ENCODE assay signal across 1 cellular context in the genomic region with DNA sequence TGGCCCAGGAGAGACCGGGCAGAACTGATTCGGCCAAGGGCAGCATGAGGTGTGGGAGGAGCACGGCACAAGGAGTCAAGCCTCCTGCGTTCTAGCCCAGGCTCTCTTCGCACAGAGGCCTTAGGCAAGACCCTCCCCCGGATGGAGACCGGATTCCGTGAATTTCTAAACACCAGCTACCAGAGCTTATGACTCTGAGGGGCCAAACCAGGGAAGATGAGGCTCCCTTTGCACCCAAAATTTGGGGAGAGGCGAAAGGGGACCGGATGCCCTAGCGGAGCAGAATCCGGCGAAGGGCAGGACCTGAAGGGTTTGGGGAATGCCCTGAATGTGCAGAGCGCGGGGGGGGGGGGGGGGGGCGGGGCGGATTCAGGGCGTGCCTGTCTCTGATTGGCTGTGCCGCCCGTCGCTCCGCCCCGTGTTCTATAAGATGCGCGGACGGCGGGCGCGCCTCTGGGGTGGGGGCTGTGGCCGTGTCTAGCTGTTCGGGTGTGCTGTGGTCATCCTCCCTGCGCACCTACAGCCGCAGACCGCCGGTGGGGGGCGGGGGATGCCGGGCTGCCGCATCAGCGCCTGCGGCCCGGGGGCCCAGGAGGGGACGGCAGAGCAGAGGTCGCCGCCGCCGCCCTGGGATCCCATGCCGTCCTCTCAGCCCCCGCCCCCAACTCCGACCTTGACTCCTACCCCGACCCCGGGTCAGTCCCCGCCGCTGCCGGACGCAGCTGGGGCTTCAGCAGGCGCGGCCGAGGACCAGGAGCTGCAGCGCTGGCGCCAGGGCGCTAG.
A peak's percentile ranks its signal among the peaks of the same experiment; 100 is the strongest.
TF ChIP-seq lines count a peak whose summit lies in the region.

A gene with protein sequence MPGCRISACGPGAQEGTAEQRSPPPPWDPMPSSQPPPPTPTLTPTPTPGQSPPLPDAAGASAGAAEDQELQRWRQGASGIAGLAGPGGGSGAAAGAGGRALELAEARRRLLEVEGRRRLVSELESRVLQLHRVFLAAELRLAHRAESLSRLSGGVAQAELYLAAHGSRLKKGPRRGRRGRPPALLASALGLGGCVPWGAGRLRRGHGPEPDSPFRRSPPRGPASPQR (plus strand): TSS at position 456 of the 783 bp plus-strand sequence. CDS start 95 bp downstream, at position 551.

TF ChIP-seq in K562, 482 proteins besides CTCF, POLR2A, EP300 and RAD21 (continued from another document and continues in another):
- TF ChIP-seq KDM5B (IDR thresholded peaks at IDR 0.05; ENCODE audit: insufficient replicate concordance, low read depth, low read length) (peak; percentile 83), KAT7 (CRISPR knock-in tag; IDR thresholded peaks at IDR 0.05; ENCODE audit: borderline replicate concordance) (peak; percentile 60; the same call in 1 of the 2 replicates), CREM (IDR thresholded peaks at IDR 0.05; ENCODE audit: low read depth) (peak; percentile 50), SP2 (IDR thresholded peaks at IDR 0.05; ENCODE audit: extremely low read depth, low read depth, low read length, poor library complexity, severe bottlenecking) (peak; percentile 24), BCOR (IDR thresholded peaks at IDR 0.05) (peak; percentile 35; the same call in 1 of the 2 replicates), ZNF436 (CRISPR knock-in tag; IDR thresholded peaks at IDR 0.05) (no peak), ZNF384 (IDR thresholded peaks at IDR 0.05; ENCODE audit: low read depth, low read length) (0 out of 2 replicates have a peak, but pooled peaks have one; percentile 7), HNRNPUL1 (IDR thresholded peaks at IDR 0.05; ENCODE audit: low read length) (no peak), TAF1 (IDR thresholded peaks at IDR 0.05; ENCODE audit: control insufficient read depth, extremely low read depth, insufficient read depth, low read length, severe bottlenecking) (peak; percentile 20), SP1 (CRISPR knock-in tag; IDR thresholded peaks at IDR 0.05) (peak; percentile 58; the same call in 1 of the 2 replicates), RBM25 (IDR thresholded peaks at IDR 0.05; ENCODE audit: low read depth, low read length, severe bottlenecking) (peak; percentile 58), PCBP1 (IDR thresholded peaks at IDR 0.05; ENCODE audit: low read depth, low read length, poor library complexity, severe bottlenecking) (peak; percentile 99), GABPB1 (CRISPR knock-in tag; IDR thresholded peaks at IDR 0.05) (peak; percentile 63; the same call in 1 of the 2 replicates), PHF8 (IDR thresholded peaks at IDR 0.05; ENCODE audit: borderline replicate concordance, low read length) (peak; percentile 22; the same call in 1 of the 2 replicates), PRMT5 (CRISPR knock-in tag; IDR thresholded peaks at IDR 0.05) (no peak), PHF20 (IDR thresholded peaks at IDR 0.05; ENCODE audit: partially characterized antibody) (peak; percentile 71), ZBTB1 (CRISPR knock-in tag; IDR thresholded peaks at IDR 0.05; ENCODE audit: borderline replicate concordance, low read depth) (peak; percentile 58; the same call in 1 of the 2 replicates), KAT2B (IDR thresholded peaks at IDR 0.05; ENCODE audit: low read depth, low read length) (no peak), RBFOX2 (IDR thresholded peaks at IDR 0.05; ENCODE audit: low read depth, low read length) (peak; percentile 63), ZNF584 (CRISPR knock-in tag; IDR thresholded peaks at IDR 0.05; ENCODE audit: low read depth) (no peak), ZKSCAN3 (CRISPR knock-in tag; IDR thresholded peaks at IDR 0.05) (no peak), CREB1 (IDR thresholded peaks at IDR 0.05) (peak; percentile 69; the same call in 1 of the 2 replicates), CREB1 (CRISPR knock-in tag; IDR thresholded peaks at IDR 0.05) (peak; percentile 13; the same call in 1 of the 2 replicates), GTF2A2 (tag; IDR thresholded peaks at IDR 0.05) (peak; percentile 72; the same call in 1 of the 2 replicates), ATF7 (IDR thresholded peaks at IDR 0.05) (no peak)
- TF ChIP-seq, protein P1, sequence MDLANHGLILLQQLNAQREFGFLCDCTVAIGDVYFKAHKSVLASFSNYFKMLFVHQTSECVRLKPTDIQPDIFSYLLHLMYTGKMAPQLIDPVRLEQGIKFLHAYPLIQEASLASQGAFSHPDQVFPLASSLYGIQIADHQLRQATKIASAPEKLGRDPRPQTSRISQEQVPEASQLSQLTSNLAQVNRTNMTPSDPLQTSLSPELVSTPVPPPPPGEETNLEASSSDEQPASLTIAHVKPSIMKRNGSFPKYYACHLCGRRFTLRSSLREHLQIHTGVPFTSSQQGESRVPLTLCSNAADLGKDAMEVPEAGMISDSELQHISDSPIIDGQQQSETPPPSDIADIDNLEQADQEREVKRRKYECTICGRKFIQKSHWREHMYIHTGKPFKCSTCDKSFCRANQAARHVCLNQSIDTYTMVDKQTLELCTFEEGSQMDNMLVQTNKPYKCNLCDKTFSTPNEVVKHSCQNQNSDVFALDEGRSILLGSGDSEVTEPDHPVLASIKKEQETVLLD (IDR thresholded peaks at IDR 0.05) = peak; percentile 2; the same call in 1 of the 2 replicates
- TF ChIP-seq, protein P2, sequence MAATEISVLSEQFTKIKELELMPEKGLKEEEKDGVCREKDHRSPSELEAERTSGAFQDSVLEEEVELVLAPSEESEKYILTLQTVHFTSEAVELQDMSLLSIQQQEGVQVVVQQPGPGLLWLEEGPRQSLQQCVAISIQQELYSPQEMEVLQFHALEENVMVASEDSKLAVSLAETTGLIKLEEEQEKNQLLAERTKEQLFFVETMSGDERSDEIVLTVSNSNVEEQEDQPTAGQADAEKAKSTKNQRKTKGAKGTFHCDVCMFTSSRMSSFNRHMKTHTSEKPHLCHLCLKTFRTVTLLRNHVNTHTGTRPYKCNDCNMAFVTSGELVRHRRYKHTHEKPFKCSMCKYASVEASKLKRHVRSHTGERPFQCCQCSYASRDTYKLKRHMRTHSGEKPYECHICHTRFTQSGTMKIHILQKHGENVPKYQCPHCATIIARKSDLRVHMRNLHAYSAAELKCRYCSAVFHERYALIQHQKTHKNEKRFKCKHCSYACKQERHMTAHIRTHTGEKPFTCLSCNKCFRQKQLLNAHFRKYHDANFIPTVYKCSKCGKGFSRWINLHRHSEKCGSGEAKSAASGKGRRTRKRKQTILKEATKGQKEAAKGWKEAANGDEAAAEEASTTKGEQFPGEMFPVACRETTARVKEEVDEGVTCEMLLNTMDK (IDR thresholded peaks at IDR 0.05; ENCODE audit: borderline replicate concordance, insufficient read depth, low read depth, low read length, poor library complexity, severe bottlenecking) = peak; percentile 16
- TF ChIP-seq, protein P3, sequence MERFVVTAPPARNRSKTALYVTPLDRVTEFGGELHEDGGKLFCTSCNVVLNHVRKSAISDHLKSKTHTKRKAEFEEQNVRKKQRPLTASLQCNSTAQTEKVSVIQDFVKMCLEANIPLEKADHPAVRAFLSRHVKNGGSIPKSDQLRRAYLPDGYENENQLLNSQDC (CRISPR knock-in tag; IDR thresholded peaks at IDR 0.05) = 0 out of 2 replicates have a peak, but pooled peaks have one; percentile 28
- TF ChIP-seq, protein P4, sequence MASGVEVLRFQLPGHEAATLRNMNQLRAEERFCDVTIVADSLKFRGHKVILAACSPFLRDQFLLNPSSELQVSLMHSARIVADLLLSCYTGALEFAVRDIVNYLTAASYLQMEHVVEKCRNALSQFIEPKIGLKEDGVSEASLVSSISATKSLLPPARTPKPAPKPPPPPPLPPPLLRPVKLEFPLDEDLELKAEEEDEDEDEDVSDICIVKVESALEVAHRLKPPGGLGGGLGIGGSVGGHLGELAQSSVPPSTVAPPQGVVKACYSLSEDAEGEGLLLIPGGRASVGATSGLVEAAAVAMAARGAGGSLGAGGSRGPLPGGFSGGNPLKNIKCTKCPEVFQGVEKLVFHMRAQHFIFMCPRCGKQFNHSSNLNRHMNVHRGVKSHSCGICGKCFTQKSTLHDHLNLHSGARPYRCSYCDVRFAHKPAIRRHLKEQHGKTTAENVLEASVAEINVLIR (CRISPR knock-in tag; IDR thresholded peaks at IDR 0.05) = no peak
- TF ChIP-seq, protein P5, sequence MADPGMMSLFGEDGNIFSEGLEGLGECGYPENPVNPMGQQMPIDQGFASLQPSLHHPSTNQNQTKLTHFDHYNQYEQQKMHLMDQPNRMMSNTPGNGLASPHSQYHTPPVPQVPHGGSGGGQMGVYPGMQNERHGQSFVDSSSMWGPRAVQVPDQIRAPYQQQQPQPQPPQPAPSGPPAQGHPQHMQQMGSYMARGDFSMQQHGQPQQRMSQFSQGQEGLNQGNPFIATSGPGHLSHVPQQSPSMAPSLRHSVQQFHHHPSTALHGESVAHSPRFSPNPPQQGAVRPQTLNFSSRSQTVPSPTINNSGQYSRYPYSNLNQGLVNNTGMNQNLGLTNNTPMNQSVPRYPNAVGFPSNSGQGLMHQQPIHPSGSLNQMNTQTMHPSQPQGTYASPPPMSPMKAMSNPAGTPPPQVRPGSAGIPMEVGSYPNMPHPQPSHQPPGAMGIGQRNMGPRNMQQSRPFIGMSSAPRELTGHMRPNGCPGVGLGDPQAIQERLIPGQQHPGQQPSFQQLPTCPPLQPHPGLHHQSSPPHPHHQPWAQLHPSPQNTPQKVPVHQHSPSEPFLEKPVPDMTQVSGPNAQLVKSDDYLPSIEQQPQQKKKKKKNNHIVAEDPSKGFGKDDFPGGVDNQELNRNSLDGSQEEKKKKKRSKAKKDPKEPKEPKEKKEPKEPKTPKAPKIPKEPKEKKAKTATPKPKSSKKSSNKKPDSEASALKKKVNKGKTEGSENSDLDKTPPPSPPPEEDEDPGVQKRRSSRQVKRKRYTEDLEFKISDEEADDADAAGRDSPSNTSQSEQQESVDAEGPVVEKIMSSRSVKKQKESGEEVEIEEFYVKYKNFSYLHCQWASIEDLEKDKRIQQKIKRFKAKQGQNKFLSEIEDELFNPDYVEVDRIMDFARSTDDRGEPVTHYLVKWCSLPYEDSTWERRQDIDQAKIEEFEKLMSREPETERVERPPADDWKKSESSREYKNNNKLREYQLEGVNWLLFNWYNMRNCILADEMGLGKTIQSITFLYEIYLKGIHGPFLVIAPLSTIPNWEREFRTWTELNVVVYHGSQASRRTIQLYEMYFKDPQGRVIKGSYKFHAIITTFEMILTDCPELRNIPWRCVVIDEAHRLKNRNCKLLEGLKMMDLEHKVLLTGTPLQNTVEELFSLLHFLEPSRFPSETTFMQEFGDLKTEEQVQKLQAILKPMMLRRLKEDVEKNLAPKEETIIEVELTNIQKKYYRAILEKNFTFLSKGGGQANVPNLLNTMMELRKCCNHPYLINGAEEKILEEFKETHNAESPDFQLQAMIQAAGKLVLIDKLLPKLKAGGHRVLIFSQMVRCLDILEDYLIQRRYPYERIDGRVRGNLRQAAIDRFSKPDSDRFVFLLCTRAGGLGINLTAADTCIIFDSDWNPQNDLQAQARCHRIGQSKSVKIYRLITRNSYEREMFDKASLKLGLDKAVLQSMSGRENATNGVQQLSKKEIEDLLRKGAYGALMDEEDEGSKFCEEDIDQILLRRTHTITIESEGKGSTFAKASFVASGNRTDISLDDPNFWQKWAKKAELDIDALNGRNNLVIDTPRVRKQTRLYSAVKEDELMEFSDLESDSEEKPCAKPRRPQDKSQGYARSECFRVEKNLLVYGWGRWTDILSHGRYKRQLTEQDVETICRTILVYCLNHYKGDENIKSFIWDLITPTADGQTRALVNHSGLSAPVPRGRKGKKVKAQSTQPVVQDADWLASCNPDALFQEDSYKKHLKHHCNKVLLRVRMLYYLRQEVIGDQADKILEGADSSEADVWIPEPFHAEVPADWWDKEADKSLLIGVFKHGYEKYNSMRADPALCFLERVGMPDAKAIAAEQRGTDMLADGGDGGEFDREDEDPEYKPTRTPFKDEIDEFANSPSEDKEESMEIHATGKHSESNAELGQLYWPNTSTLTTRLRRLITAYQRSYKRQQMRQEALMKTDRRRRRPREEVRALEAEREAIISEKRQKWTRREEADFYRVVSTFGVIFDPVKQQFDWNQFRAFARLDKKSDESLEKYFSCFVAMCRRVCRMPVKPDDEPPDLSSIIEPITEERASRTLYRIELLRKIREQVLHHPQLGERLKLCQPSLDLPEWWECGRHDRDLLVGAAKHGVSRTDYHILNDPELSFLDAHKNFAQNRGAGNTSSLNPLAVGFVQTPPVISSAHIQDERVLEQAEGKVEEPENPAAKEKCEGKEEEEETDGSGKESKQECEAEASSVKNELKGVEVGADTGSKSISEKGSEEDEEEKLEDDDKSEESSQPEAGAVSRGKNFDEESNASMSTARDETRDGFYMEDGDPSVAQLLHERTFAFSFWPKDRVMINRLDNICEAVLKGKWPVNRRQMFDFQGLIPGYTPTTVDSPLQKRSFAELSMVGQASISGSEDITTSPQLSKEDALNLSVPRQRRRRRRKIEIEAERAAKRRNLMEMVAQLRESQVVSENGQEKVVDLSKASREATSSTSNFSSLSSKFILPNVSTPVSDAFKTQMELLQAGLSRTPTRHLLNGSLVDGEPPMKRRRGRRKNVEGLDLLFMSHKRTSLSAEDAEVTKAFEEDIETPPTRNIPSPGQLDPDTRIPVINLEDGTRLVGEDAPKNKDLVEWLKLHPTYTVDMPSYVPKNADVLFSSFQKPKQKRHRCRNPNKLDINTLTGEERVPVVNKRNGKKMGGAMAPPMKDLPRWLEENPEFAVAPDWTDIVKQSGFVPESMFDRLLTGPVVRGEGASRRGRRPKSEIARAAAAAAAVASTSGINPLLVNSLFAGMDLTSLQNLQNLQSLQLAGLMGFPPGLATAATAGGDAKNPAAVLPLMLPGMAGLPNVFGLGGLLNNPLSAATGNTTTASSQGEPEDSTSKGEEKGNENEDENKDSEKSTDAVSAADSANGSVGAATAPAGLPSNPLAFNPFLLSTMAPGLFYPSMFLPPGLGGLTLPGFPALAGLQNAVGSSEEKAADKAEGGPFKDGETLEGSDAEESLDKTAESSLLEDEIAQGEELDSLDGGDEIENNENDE (IDR thresholded peaks at IDR 0.05; ENCODE audit: low read depth, low read length) = no peak
- TF ChIP-seq, protein P6, sequence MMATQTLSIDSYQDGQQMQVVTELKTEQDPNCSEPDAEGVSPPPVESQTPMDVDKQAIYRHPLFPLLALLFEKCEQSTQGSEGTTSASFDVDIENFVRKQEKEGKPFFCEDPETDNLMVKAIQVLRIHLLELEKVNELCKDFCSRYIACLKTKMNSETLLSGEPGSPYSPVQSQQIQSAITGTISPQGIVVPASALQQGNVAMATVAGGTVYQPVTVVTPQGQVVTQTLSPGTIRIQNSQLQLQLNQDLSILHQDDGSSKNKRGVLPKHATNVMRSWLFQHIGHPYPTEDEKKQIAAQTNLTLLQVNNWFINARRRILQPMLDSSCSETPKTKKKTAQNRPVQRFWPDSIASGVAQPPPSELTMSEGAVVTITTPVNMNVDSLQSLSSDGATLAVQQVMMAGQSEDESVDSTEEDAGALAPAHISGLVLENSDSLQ (IDR thresholded peaks at IDR 0.05) = peak; percentile 95
- TF ChIP-seq, protein P7, sequence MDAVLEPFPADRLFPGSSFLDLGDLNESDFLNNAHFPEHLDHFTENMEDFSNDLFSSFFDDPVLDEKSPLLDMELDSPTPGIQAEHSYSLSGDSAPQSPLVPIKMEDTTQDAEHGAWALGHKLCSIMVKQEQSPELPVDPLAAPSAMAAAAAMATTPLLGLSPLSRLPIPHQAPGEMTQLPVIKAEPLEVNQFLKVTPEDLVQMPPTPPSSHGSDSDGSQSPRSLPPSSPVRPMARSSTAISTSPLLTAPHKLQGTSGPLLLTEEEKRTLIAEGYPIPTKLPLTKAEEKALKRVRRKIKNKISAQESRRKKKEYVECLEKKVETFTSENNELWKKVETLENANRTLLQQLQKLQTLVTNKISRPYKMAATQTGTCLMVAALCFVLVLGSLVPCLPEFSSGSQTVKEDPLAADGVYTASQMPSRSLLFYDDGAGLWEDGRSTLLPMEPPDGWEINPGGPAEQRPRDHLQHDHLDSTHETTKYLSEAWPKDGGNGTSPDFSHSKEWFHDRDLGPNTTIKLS (IDR thresholded peaks at IDR 0.05; ENCODE audit: borderline replicate concordance, low read depth) = no peak
